Comparison of ENCODE assay signal across 8 cellular contexts in the genomic region with DNA sequence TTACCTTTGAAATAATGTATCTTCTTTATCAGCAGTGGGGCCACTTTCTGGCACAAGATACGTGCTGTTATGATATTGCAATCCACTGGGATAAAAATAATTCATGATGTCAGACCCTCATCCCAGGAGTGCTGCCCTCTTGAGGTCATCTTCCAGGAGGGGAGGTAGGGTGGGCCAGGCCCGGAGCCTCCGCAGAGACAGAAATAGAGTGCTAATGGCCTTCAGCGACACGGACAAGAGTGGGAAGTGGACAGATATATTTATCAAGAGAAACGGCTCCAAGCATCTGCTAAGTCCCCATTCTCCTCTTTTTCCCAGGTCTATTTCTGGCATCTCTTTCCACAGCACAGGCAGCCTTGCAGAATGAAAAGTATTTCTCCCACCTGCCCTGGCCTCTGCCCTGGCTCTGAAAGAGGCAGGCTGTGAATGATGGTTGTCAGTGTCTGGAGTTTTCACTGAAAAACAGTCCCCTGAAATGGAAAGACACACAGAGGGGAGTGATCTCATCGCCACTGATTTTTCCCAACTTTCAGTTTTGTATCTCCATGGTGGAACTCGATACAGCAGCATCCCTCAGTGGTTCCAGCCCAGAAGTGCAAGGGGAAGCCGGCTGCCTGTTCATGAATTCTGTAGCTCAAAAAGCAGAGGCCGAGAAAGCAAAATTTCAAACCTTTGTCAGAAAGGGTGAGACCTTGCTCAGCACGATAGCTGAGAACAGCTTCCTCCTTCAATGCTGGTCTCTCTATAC.
DNase-seq lines count a peak whose midpoint lies in the region; ATAC-seq and TF ChIP-seq lines count a peak whose summit lies in the region.

No MANE protein-coding gene starts in this region.

- TF ChIP-seq CTCF in nephron (IDR thresholded peaks at IDR 0.05; ENCODE audit: unreplicated experiment in 3 of 3) (peak; percentile 55 to 70 (median 64)), foreskin fibroblast (IDR thresholded peaks at IDR 0.05; ENCODE audit: low read depth, low read length) (no peak)

- CTCF ChIA-PET in T-cell (lab: Charles Lee) = no interaction called here

- no peaks in the 10 kb centered on the region for H3K27me3 ChIP-seq in endocrine pancreas (ENCODE audit: control insufficient read depth, insufficient read depth, low read length)

- no peak for ATAC-seq in T-cell (replicated peaks in 1 of 4)

- H3K4me3 ChIP-seq in endocrine pancreas (ENCODE audit: control insufficient read depth, insufficient read depth, low read length) = peak overlapping the region; percentile 56
- H3K4me3 ChIP-seq in foreskin fibroblast (ENCODE audit: low read depth in 1 of 2, low read length in 2 of 2) = no peak overlapping the region

- H3K27me3 Mint-ChIP-seq in nephron (ENCODE audit: low read depth) = no peaks in the 10 kb centered on the region
- peaks cover 0 to 1% of the 10 kb centered on the region in 2 donors for H3K27me3 Mint-ChIP-seq in T-cell

- H3K36me3 Mint-ChIP-seq in nephron (ENCODE audit: low read depth) (no peaks in the 10 kb centered on the region), T-cell (no peaks in the 10 kb centered on the region)

- POLR2A ChIA-PET in T-cell (lab: Charles Lee) = no interaction called here

- no peaks in the 10 kb centered on the region for H3K4me1 ChIP-seq in endocrine pancreas (ENCODE audit: control insufficient read depth, insufficient read depth, low read length)

- H3K27ac Mint-ChIP-seq in nephron (peak overlapping the region; percentile 11 to 63 (median 60)), T-cell (no peak overlapping the region)

- peaks cover 16% of the 10 kb centered on the region for H3K4me1 Mint-ChIP-seq in nephron
- H3K4me1 Mint-ChIP-seq in T-cell = no peaks in the 10 kb centered on the region

- H3K36me3 ChIP-seq in endocrine pancreas (ENCODE audit: control insufficient read depth, insufficient read depth, low read length) = no peaks in the 10 kb centered on the region

- peak overlapping the region; percentile 54 for H3K9ac ChIP-seq in endocrine pancreas (ENCODE audit: control insufficient read depth, insufficient read depth, low read length)

- H3K9me3 ChIP-seq in endocrine pancreas (ENCODE audit: control insufficient read depth, low read length) = no peaks in the 10 kb centered on the region

- H3K4me3 Mint-ChIP-seq in nephron (peak overlapping the region in 1 of 3 experiments; percentile 49), T-cell (no peak overlapping the region)

- H3K9me3 Mint-ChIP-seq in nephron (no peaks in the 10 kb centered on the region), T-cell (no peaks in the 10 kb centered on the region)

- peak; percentile 52 for DNase-seq in AG20443 (ENCODE audit: low spot score)
- DNase-seq in NCI-H226 = peak; percentile 18
- no peak for DNase-seq in T-cell
- DNase-seq in foreskin fibroblast = no peak
- DNase-seq in HT-29 (ENCODE audit: low spot score) = no peak
- no peak for DNase-seq in NCI-H187 (lab: John Stamatoyannopoulos, UW)

Comparison
In these comparisons a context has a peak if more than half of its experiments do, and no peak if none do; other contexts are left out.
1. DNase-seq: peak in AG20443 (single experiment) and NCI-H226 (single experiment); none in T-cell (0 of 34), foreskin fibroblast (0 of 2), HT-29 (single experiment) and NCI-H187 (0 of 2).
2. H3K27ac Mint-ChIP-seq: peak in nephron (3 of 3); none in T-cell (0 of 2).